ENCODE assay signal across 18 cellular contexts in genomic region chr2:189124175-189124574, GRCh38. TPM values are rescaled to one million over a fixed set of nuclear protein-coding genes. Genes with fewer than 3 reads are reported as not detected.
DNase-seq lines count a peak whose midpoint lies in the region; ATAC-seq, FAIRE-seq and TF ChIP-seq lines count a peak whose summit lies in the region.
"Had no signal": no experiment of that assay in that cellular context is flagged by ENCODE, and none has a peak within 500 bp of the region (broad histone marks: within the 10 kb centered on the region; RNA-seq: fewer than 3 reads in every experiment).

No MANE protein-coding gene starts in this region.

- peaks cover 0 to 14% of the 10 kb centered on the region in 2 experiments for H3K36me3 ChIP-seq in mesenchymal stem cell (ENCODE audit: control insufficient read depth in 1 of 2, insufficient read depth in 2 of 2, low read depth in 1 of 2, low read length in 2 of 2)
- no peaks in the 10 kb centered on the region for H3K36me3 ChIP-seq in pancreas

- H3K27me3 ChIP-seq in mesenchymal stem cell (ENCODE audit: control insufficient read depth in 1 of 2, insufficient read depth in 1 of 2, low read length in 2 of 2) (no peaks in the 10 kb centered on the region), pancreas (no peaks in the 10 kb centered on the region)

- H3K14ac ChIP-seq in mesenchymal stem cell (ENCODE audit: low read length in 2 of 2): no peak overlapping the region

- H3K9me3 ChIP-seq in mesenchymal stem cell (ENCODE audit: control insufficient read depth, low read length): no peaks in the 10 kb centered on the region
- H3K9me3 ChIP-seq in pancreas: no peaks in the 10 kb centered on the region

- H3K27me3 Mint-ChIP-seq in chondrocyte (ENCODE audit: low read depth): no peaks in the 10 kb centered on the region
- H3K27me3 Mint-ChIP-seq: B cell; CD4-positive, alpha-beta T cell had no signal

- H3K27ac Mint-ChIP-seq in chondrocyte (ENCODE audit: unreplicated experiment): peak overlapping the region; percentile 47
- H3K27ac Mint-ChIP-seq: B cell; CD4-positive, alpha-beta T cell; H9 had no signal

- H3K4me3 ChIP-seq in mesenchymal stem cell (ENCODE audit: insufficient read depth in 1 of 2, low read depth in 1 of 2, low read length in 2 of 2) (no peak overlapping the region), pancreas (no peak overlapping the region)

- H2BK12ac ChIP-seq in mesenchymal stem cell (ENCODE audit: low read length in 2 of 2): no peak overlapping the region

- H2AFZ ChIP-seq in mesenchymal stem cell (ENCODE audit: low read depth, low read length): no peak overlapping the region

- H3K4me2 ChIP-seq in mesenchymal stem cell (ENCODE audit: low read length, poor library complexity, severe bottlenecking): no peak overlapping the region

- 20% methylated on average over 1 of the region's 5 CpGs for WGBS in mesenchymal stem cell
- WGBS in pancreas, 2 donors: 83 to 91% methylated on average over 5 of the region's 5 CpGs

- no peak overlapping the region for H3K4me3 Mint-ChIP-seq in chondrocyte (ENCODE audit: unreplicated experiment)
- H3K4me3 Mint-ChIP-seq: B cell; CD4-positive, alpha-beta T cell; H9 had no signal

- no peaks in the 10 kb centered on the region for H3K9me3 Mint-ChIP-seq in chondrocyte (ENCODE audit: low read depth)
- H3K9me3 Mint-ChIP-seq: CD4-positive, alpha-beta T cell; H9 had no signal

- DNase-seq in EH (ENCODE audit: low read depth): peak; percentile 85
- DNase-seq in M059J (ENCODE audit: low read depth): peak; percentile 70
- DNase-seq in chondrocyte (ENCODE audit: low spot score): no peak
- peak; percentile 58 for DNase-seq in mesenchymal stem cell
- no peak for DNase-seq in HPDE6-E6E7 (ENCODE audit: extremely low spot score)
- DNase-seq in NCI-H1048 (lab: John Stamatoyannopoulos, UW): no peak
- DNase-seq in pancreas: no peak
- DNase-seq: ACHN; CD4-positive, alpha-beta T cell; DMS79 treated with DMSO at 0.1 percent for 48 hours; H9; NCI-H1436; NCI-H2029 treated with DMSO at 0.1 percent for 48 hours; NCI-H510A treated with DMSO at 0.1 percent for 48 hours; SHP77 had no signal

- no peak for FAIRE-seq in pancreas (lab: Jason Lieb, UNC)
- FAIRE-seq: HepG2 had no signal

- TF ChIP-seq CTCF in chondrocyte (IDR thresholded peaks at IDR 0.05) (no peak), pancreas (IDR thresholded peaks at IDR 0.05) (no peak)

- H3K27ac ChIP-seq in mesenchymal stem cell (ENCODE audit: low read length, poor library complexity, severe bottlenecking) (no peak overlapping the region), pancreas (no peak overlapping the region)

- no peak overlapping the region for H3K4ac ChIP-seq in mesenchymal stem cell (ENCODE audit: low read depth in 1 of 2, low read length in 2 of 2)

- H3K9ac ChIP-seq in mesenchymal stem cell (ENCODE audit: low read length): no peak overlapping the region

- H4K8ac ChIP-seq in mesenchymal stem cell (ENCODE audit: low read length): no peak overlapping the region

- no peak overlapping the region for H2BK120ac ChIP-seq in mesenchymal stem cell (ENCODE audit: low read depth, low read length)

- no peak overlapping the region for H2AK5ac ChIP-seq in mesenchymal stem cell (ENCODE audit: low read length, severe bottlenecking)

- intact Hi-C loops in pancreas (cut with DNase I): no loop called here

- no peak overlapping the region for H2BK5ac ChIP-seq in mesenchymal stem cell (ENCODE audit: low read depth, low read length, poor library complexity, severe bottlenecking)

- no peak overlapping the region for H3K18ac ChIP-seq in mesenchymal stem cell (ENCODE audit: low read depth in 1 of 2, low read length in 2 of 2)

- no peak overlapping the region for H3K23ac ChIP-seq in mesenchymal stem cell (ENCODE audit: low read length in 2 of 2)

- H3K4me1 ChIP-seq in mesenchymal stem cell (ENCODE audit: control insufficient read depth, insufficient read depth, low read depth, low read length) (no peaks in the 10 kb centered on the region), pancreas (no peaks in the 10 kb centered on the region)

- peaks cover 11% of the 10 kb centered on the region for H3K79me1 ChIP-seq in mesenchymal stem cell (replicated peaks; ENCODE audit: low read length, poor library complexity, severe bottlenecking)

- ATAC-seq in pancreas: no peak
- no peak for ATAC-seq in GM18861 (IDR thresholded peaks at IDR 0.05; ENCODE audit: unreplicated experiment)
- ATAC-seq: HepG2 had no signal

- H3K36me3 Mint-ChIP-seq in chondrocyte (ENCODE audit: low read depth): peaks cover 19% of the 10 kb centered on the region

- no peak overlapping the region for H2BK15ac ChIP-seq in mesenchymal stem cell (ENCODE audit: low read depth, poor library complexity, severe bottlenecking)

- H3K4me1 Mint-ChIP-seq in chondrocyte (ENCODE audit: low read depth): peaks cover 81% of the 10 kb centered on the region
- H3K4me1 Mint-ChIP-seq: B cell had no signal

- no peak overlapping the region for H4K91ac ChIP-seq in mesenchymal stem cell (ENCODE audit: low read length)

RNA-seq across cellular contexts. Expression of gene COL5A2, which starts 55.4 kb away (rescaled TPM):
- 131 and 221 TPM in 2 replicates for total RNA-seq in M059J (2014; rRNA removed; shearing (Covaris generic))
- total RNA-seq in chondrocyte (1,927 to 2,200 TPM (median 1,930 TPM) in 3 replicates), pancreas (10 to 100 TPM in 2 of 6 donors, 1 to 10 TPM in 4; 1.9 to 43.3 (median 6.1) TPM)
- polyA plus RNA-seq in mesenchymal stem cell (2013, experiment 1 of 2): 506 TPM
- polyA plus RNA-seq in mesenchymal stem cell (2013, experiment 2 of 2): 508 TPM
- polyA plus RNA-seq in pancreas: 1 to 10 TPM; 2.2 to 3.4 TPM

Comparison
In these comparisons a context has a peak if more than half of its experiments do, and no peak if none do; other contexts are left out.
1. DNase-seq: peak in EH (single experiment), M059J (single experiment) and mesenchymal stem cell (single experiment); none in chondrocyte (single experiment), HPDE6-E6E7 (single experiment), NCI-H1048 (single experiment) and pancreas (0 of 6).